8 cellular contexts compared by ENCODE assay signal in the genomic region with DNA sequence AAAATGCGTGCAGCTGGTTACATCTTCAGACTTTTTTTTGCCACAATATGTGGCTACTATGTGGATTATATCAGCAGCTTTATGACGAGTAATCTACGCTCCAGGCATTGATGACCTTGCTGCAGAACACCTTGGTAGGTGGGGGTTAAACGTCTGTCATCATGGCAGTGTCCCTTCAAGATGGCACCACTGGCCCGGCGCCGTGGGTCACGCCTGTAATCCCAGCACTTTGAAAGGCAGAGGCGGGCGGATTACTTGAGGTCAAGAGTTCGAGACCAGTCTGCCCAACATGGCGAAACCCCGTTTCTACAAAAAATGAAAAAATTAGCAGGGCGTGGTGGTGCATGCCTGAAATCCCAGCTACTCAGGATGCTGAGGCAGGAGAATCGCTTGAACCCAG.
"Had no signal": no experiment of that assay in that cellular context is flagged by ENCODE, and none has a peak within 500 bp of the region (broad histone marks: within the 10 kb centered on the region; RNA-seq: fewer than 3 reads in every experiment).

No MANE protein-coding gene starts in this region.

- H3K4me3 Mint-ChIP-seq: IgD-negative memory B cell had no signal

- ATAC-seq: HepG2, K562 had no signal

- H3K27ac Mint-ChIP-seq: IgD-negative memory B cell had no signal

- FAIRE-seq: HepG2, HTR-8/SVneo, K562 had no signal

- DNase-seq: IMR-90, KBM-7, KG1 had no signal

- H3K27ac ChIP-seq: HL-60 had no signal

- H3K27me3 Mint-ChIP-seq: IgD-negative memory B cell had no signal

- H3K4me3 ChIP-seq: K562 had no signal
